Comparison of ENCODE assay signal across 18 cellular contexts in the genomic region with DNA sequence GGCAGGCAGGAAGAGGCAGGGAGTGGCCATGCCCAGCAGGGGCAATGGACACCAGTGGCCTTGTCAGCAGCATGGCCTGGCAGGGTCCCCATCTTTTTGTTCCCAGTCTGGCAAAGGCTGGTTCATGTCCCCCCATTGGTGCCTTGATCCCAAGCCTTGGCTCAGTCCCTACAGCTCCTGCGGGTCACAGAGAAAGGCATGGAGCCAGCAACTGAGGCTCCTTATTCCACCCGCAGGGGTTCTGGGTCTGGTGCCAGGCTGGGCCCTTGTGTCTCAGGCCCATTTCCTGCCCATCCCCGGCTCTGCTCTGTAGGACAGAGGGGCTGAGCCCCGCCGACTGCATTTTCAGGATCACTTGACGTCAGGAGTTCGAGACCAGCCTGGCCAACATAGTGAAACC. TPM values are rescaled to one million over a fixed set of nuclear protein-coding genes. Genes with fewer than 3 reads are reported as not detected.
DNase-seq lines count a peak whose midpoint lies in the region; ATAC-seq and TF ChIP-seq lines count a peak whose summit lies in the region.
"Had no signal": no experiment of that assay in that cellular context is flagged by ENCODE, and none has a peak within 500 bp of the region (broad histone marks: within the 10 kb centered on the region; RNA-seq: fewer than 3 reads in every experiment).

No MANE protein-coding gene starts in this region.

- H3K9me3 ChIP-seq in Peyer's patch, result no peaks in the 10 kb centered on the region

- H3K4me3 Mint-ChIP-seq in activated T-cell treated with anti-CD3 and anti-CD28 coated beads, Interleukin-2, amount 50 U/mL, for 72 hours, result no peak overlapping the region
- H3K4me3 Mint-ChIP-seq in activated T-cell treated with anti-CD3 and anti-CD28 coated beads, Interleukin-2, amount 50 U/mL, for 4 hours, result no peak overlapping the region
- peak overlapping the region; percentile 47 to 73 for H3K4me3 Mint-ChIP-seq in effector memory CD8-positive, alpha-beta T cell
- H3K4me3 Mint-ChIP-seq in stimulated activated memory B cell treated with anti-CD40 and anti-IgM and Interleukin-4, amounts not matched to agents 10 μg/mL and 1 μg/mL and 100 μg/mL, for 72 hours, result no peak overlapping the region
- H3K4me3 Mint-ChIP-seq in endothelial cell (ENCODE audit: unreplicated experiment), result no peak overlapping the region

- TF ChIP-seq POLR2A in Peyer's patch (IDR thresholded peaks at IDR 0.05), result no peak

- H3K4me3 ChIP-seq in Peyer's patch, result no peak overlapping the region
- H3K4me3 ChIP-seq: coronary artery, esophagus muscularis mucosa, heart left ventricle had no signal

- no peak for ATAC-seq in activated T-cell treated with anti-CD3 and anti-CD28 coated beads, Interleukin-2, amount 50 U/mL, for 72 hours (replicated peaks in 1 of 2)
- ATAC-seq in activated T-cell treated with anti-CD3 and anti-CD28 coated beads, Interleukin-2, amount 50 U/mL, for 4 hours, result no peak
- ATAC-seq in effector memory CD8-positive, alpha-beta T cell (replicated peaks), result no peak
- no peak for ATAC-seq in stimulated activated memory B cell treated with anti-CD40 and anti-IgM and Interleukin-4, amounts not matched to agents 10 μg/mL and 1 μg/mL and 100 μg/mL, for 72 hours

- H3K27ac ChIP-seq in Peyer's patch, result peak overlapping the region; percentile 46 to 84 (median 68)

- TF ChIP-seq CTCF in Peyer's patch (IDR thresholded peaks at IDR 0.05) (no peak), endothelial cell (IDR thresholded peaks at IDR 0.05; ENCODE audit: unreplicated experiment) (no peak)

- peaks cover 11 to 31% of the 10 kb centered on the region in 2 donors for H3K36me3 Mint-ChIP-seq in activated T-cell treated with anti-CD3 and anti-CD28 coated beads, Interleukin-2, amount 50 U/mL, for 72 hours (ENCODE audit: insufficient read depth in 2 of 2)
- peaks cover 28% of the 10 kb centered on the region for H3K36me3 Mint-ChIP-seq in activated T-cell treated with anti-CD3 and anti-CD28 coated beads, Interleukin-2, amount 50 U/mL, for 4 hours (ENCODE audit: insufficient read depth)
- peaks cover 46% of the 10 kb centered on the region for H3K36me3 Mint-ChIP-seq in effector memory CD8-positive, alpha-beta T cell (ENCODE audit: insufficient read depth)
- H3K36me3 Mint-ChIP-seq in stimulated activated memory B cell treated with anti-CD40 and anti-IgM and Interleukin-4, amounts not matched to agents 10 μg/mL and 1 μg/mL and 100 μg/mL, for 72 hours, result peaks cover 13% of the 10 kb centered on the region
- no peaks in the 10 kb centered on the region for H3K36me3 Mint-ChIP-seq in endothelial cell (ENCODE audit: low read depth, unreplicated experiment)

- DNase-seq in activated T-cell treated with anti-CD3 and anti-CD28 coated beads, Interleukin-2, amount 50 U/mL, for 72 hours, result no peak
- no peak for DNase-seq in activated T-cell treated with anti-CD3 and anti-CD28 coated beads, Interleukin-2, amount 50 U/mL, for 4 hours
- DNase-seq in Peyer's patch (peak in 1 of 3 donors; percentile 44), iPS-NIHi11 (ENCODE audit: low spot score) (no peak), endothelial cell (ENCODE audit: low spot score) (no peak), NCI-H2081 (lab: John Stamatoyannopoulos, UW) (no peak)
- no peak for DNase-seq in effector memory CD8-positive, alpha-beta T cell
- DNase-seq: activated CD4-positive, CD25-positive, alpha-beta regulatory T cell; activated T-cell treated with anti-CD3 and anti-CD28 coated beads, Interleukin-2, amount 50 U/mL, for 1 hour; heart left ventricle; kidney glomerular epithelial cell; NCI-H1930; NCI-H510A; stimulated activated CD4-positive, alpha-beta T cell treated with anti-CD3 and anti-CD28 coated beads, Interleukin-15, amount 100 ng/mL, for 24 hours had no signal

- peaks cover 0 to 67% (median 17%) of the 10 kb centered on the region in 4 donors for H3K4me1 ChIP-seq in Peyer's patch
- H3K4me1 ChIP-seq: esophagus muscularis mucosa had no signal

- no peaks in the 10 kb centered on the region for H3K27me3 ChIP-seq in Peyer's patch
- H3K27me3 ChIP-seq: esophagus muscularis mucosa, heart left ventricle had no signal

- H3K27me3 Mint-ChIP-seq in activated T-cell treated with anti-CD3 and anti-CD28 coated beads, Interleukin-2, amount 50 U/mL, for 72 hours (ENCODE audit: low read depth), result no peaks in the 10 kb centered on the region
- no peaks in the 10 kb centered on the region for H3K27me3 Mint-ChIP-seq in activated T-cell treated with anti-CD3 and anti-CD28 coated beads, Interleukin-2, amount 50 U/mL, for 4 hours (ENCODE audit: low read depth)
- no peaks in the 10 kb centered on the region for H3K27me3 Mint-ChIP-seq in effector memory CD8-positive, alpha-beta T cell
- H3K27me3 Mint-ChIP-seq in stimulated activated memory B cell treated with anti-CD40 and anti-IgM and Interleukin-4, amounts not matched to agents 10 μg/mL and 1 μg/mL and 100 μg/mL, for 72 hours, result no peaks in the 10 kb centered on the region
- H3K27me3 Mint-ChIP-seq in endothelial cell (ENCODE audit: unreplicated experiment), result peaks cover 1% of the 10 kb centered on the region
- H3K27me3 Mint-ChIP-seq: progenitor cell of endocrine pancreas had no signal

- H3K9me3 Mint-ChIP-seq in activated T-cell treated with anti-CD3 and anti-CD28 coated beads, Interleukin-2, amount 50 U/mL, for 72 hours, result no peaks in the 10 kb centered on the region
- H3K9me3 Mint-ChIP-seq in activated T-cell treated with anti-CD3 and anti-CD28 coated beads, Interleukin-2, amount 50 U/mL, for 4 hours, result no peaks in the 10 kb centered on the region
- H3K9me3 Mint-ChIP-seq in effector memory CD8-positive, alpha-beta T cell, result no peaks in the 10 kb centered on the region
- H3K9me3 Mint-ChIP-seq in stimulated activated memory B cell treated with anti-CD40 and anti-IgM and Interleukin-4, amounts not matched to agents 10 μg/mL and 1 μg/mL and 100 μg/mL, for 72 hours, result no peaks in the 10 kb centered on the region
- no peaks in the 10 kb centered on the region for H3K9me3 Mint-ChIP-seq in endothelial cell (ENCODE audit: unreplicated experiment)

- H3K36me3 ChIP-seq in Peyer's patch, result peaks cover 0 to 27% (median 0%) of the 10 kb centered on the region in 3 donors

- H3K4me1 Mint-ChIP-seq in activated T-cell treated with anti-CD3 and anti-CD28 coated beads, Interleukin-2, amount 50 U/mL, for 72 hours (ENCODE audit: low read depth), result peaks cover 95% of the 10 kb centered on the region
- peaks cover 89% of the 10 kb centered on the region for H3K4me1 Mint-ChIP-seq in activated T-cell treated with anti-CD3 and anti-CD28 coated beads, Interleukin-2, amount 50 U/mL, for 4 hours (ENCODE audit: low read depth)
- H3K4me1 Mint-ChIP-seq in effector memory CD8-positive, alpha-beta T cell (ENCODE audit: low read depth in 2 of 2), result peaks cover 63 to 72% of the 10 kb centered on the region in 2 donors
- H3K4me1 Mint-ChIP-seq in stimulated activated memory B cell treated with anti-CD40 and anti-IgM and Interleukin-4, amounts not matched to agents 10 μg/mL and 1 μg/mL and 100 μg/mL, for 72 hours, result peaks cover 91% of the 10 kb centered on the region
- H3K4me1 Mint-ChIP-seq in endothelial cell (ENCODE audit: unreplicated experiment), result no peaks in the 10 kb centered on the region

- peak overlapping the region; percentile 81 for H3K27ac Mint-ChIP-seq in activated T-cell treated with anti-CD3 and anti-CD28 coated beads, Interleukin-2, amount 50 U/mL, for 72 hours
- H3K27ac Mint-ChIP-seq in effector memory CD8-positive, alpha-beta T cell, result peak overlapping the region; percentile 73 to 89
- peak overlapping the region; percentile 89 for H3K27ac Mint-ChIP-seq in stimulated activated memory B cell treated with anti-CD40 and anti-IgM and Interleukin-4, amounts not matched to agents 10 μg/mL and 1 μg/mL and 100 μg/mL, for 72 hours
- no peak overlapping the region for H3K27ac Mint-ChIP-seq in endothelial cell (ENCODE audit: unreplicated experiment)
- H3K27ac Mint-ChIP-seq: progenitor cell of endocrine pancreas had no signal

RNA-seq across cellular contexts. Expression of a gene that starts 14.0 kb away (rescaled TPM):
- total RNA-seq in activated T-cell treated with anti-CD3 and anti-CD28 coated beads, Interleukin-2, amount 50 U/mL, for 72 hours, result 10 to 100 TPM; 41.6 to 41.7 TPM
- total RNA-seq in activated T-cell treated with anti-CD3 and anti-CD28 coated beads, Interleukin-2, amount 50 U/mL, for 4 hours, result 10 to 100 TPM; 30.4 to 40.6 (median 32.5) TPM
- total RNA-seq in Peyer's patch (100 to 1,000 TPM in 1 of 4 donors, 10 to 100 TPM in 3; 61.1 to 101 (median 72.0) TPM), endothelial cell (ENCODE audit: unreplicated experiment) (0.97 TPM)

RNA-seq across cellular contexts. Expression of a gene that starts 48.5 kb away (rescaled TPM):
- total RNA-seq in activated T-cell treated with anti-CD3 and anti-CD28 coated beads, Interleukin-2, amount 50 U/mL, for 72 hours, result 10 to 100 TPM; 56.1 to 56.6 TPM
- 10 to 100 TPM; 48.4 to 57.2 (median 49.1) TPM for total RNA-seq in activated T-cell treated with anti-CD3 and anti-CD28 coated beads, Interleukin-2, amount 50 U/mL, for 4 hours
- total RNA-seq in Peyer's patch (10 to 100 TPM; 46.4 to 90.8 (median 76.7) TPM), endothelial cell (ENCODE audit: unreplicated experiment) (41.4 TPM)

Comparison
In these comparisons a context has a peak if more than half of its experiments do, and no peak if none do; other contexts are left out.
1. H3K4me3 Mint-ChIP-seq: peak in effector memory CD8-positive, alpha-beta T cell (2 of 2); none in activated T-cell treated with anti-CD3 and anti-CD28 coated beads, Interleukin-2, amount 50 U/mL, for 72 hours (0 of 2), activated T-cell treated with anti-CD3 and anti-CD28 coated beads, Interleukin-2, amount 50 U/mL, for 4 hours (single experiment), stimulated activated memory B cell treated with anti-CD40 and anti-IgM and Interleukin-4, amounts not matched to agents 10 μg/mL and 1 μg/mL and 100 μg/mL, for 72 hours (single experiment) and endothelial cell (single experiment).
2. RNA of a gene that starts 14.0 kb away (total RNA-seq): 61.1 to 101 TPM in Peyer's patch, 41.6 to 41.7 TPM in activated T-cell treated with anti-CD3 and anti-CD28 coated beads, Interleukin-2, amount 50 U/mL, for 72 hours and 30.4 to 40.6 TPM in activated T-cell treated with anti-CD3 and anti-CD28 coated beads, Interleukin-2, amount 50 U/mL, for 4 hours; 0.97 TPM in endothelial cell (single experiment); every median in the first group is over 10 times any median in the second.